In genomic region chr5:138654281-138654867, GRCh38 we compare ENCODE assay signal across 1 cellular context.
TF ChIP-seq lines count a peak whose summit lies in the region.

No MANE protein-coding gene starts in this region.

TF ChIP-seq in K562, 482 proteins besides CTCF, POLR2A, EP300 and RAD21 (continued from another document):
- TF ChIP-seq, protein P1, sequence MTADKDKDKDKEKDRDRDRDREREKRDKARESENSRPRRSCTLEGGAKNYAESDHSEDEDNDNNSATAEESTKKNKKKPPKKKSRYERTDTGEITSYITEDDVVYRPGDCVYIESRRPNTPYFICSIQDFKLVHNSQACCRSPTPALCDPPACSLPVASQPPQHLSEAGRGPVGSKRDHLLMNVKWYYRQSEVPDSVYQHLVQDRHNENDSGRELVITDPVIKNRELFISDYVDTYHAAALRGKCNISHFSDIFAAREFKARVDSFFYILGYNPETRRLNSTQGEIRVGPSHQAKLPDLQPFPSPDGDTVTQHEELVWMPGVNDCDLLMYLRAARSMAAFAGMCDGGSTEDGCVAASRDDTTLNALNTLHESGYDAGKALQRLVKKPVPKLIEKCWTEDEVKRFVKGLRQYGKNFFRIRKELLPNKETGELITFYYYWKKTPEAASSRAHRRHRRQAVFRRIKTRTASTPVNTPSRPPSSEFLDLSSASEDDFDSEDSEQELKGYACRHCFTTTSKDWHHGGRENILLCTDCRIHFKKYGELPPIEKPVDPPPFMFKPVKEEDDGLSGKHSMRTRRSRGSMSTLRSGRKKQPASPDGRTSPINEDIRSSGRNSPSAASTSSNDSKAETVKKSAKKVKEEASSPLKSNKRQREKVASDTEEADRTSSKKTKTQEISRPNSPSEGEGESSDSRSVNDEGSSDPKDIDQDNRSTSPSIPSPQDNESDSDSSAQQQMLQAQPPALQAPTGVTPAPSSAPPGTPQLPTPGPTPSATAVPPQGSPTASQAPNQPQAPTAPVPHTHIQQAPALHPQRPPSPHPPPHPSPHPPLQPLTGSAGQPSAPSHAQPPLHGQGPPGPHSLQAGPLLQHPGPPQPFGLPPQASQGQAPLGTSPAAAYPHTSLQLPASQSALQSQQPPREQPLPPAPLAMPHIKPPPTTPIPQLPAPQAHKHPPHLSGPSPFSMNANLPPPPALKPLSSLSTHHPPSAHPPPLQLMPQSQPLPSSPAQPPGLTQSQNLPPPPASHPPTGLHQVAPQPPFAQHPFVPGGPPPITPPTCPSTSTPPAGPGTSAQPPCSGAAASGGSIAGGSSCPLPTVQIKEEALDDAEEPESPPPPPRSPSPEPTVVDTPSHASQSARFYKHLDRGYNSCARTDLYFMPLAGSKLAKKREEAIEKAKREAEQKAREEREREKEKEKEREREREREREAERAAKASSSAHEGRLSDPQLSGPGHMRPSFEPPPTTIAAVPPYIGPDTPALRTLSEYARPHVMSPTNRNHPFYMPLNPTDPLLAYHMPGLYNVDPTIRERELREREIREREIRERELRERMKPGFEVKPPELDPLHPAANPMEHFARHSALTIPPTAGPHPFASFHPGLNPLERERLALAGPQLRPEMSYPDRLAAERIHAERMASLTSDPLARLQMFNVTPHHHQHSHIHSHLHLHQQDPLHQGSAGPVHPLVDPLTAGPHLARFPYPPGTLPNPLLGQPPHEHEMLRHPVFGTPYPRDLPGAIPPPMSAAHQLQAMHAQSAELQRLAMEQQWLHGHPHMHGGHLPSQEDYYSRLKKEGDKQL (CRISPR knock-in tag; IDR thresholded peaks at IDR 0.05; ENCODE audit: borderline replicate concordance), result no peak
- TF ChIP-seq ZNF668 (CRISPR knock-in tag; IDR thresholded peaks at IDR 0.05), result no peak
- TF ChIP-seq NEUROD1 (IDR thresholded peaks at IDR 0.05; ENCODE audit: borderline replicate concordance, low read depth, low read length, partially characterized antibody), result no peak
- no peak for TF ChIP-seq ZFP30 (CRISPR knock-in tag; IDR thresholded peaks at IDR 0.05; ENCODE audit: borderline replicate concordance)
- TF ChIP-seq, protein P2, sequence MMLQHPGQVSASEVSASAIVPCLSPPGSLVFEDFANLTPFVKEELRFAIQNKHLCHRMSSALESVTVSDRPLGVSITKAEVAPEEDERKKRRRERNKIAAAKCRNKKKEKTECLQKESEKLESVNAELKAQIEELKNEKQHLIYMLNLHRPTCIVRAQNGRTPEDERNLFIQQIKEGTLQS (IDR thresholded peaks at IDR 0.05), result peak; percentile 88
- TF ChIP-seq, protein P2 (CRISPR knock-in tag; conservative IDR thresholded peaks at IDR 0.05), result no peak
- TF ChIP-seq VEZF1 (CRISPR knock-in tag; IDR thresholded peaks at IDR 0.05), result peak; percentile 81
- no peak for TF ChIP-seq STAT5A (IDR thresholded peaks at IDR 0.05; ENCODE audit: borderline replicate concordance, low read length)
- no peak for TF ChIP-seq ZNF778 (CRISPR knock-in tag; IDR thresholded peaks at IDR 0.05)
- 0 out of 4 replicates have a peak, but pooled peaks of 1 of the 2 experiments have one; percentile 51 for TF ChIP-seq FOXA3 (CRISPR knock-in tag; conservative IDR thresholded peaks at IDR 0.05 in 1 of 2, IDR thresholded peaks at IDR 0.05 in 1 of 2)
- no peak for TF ChIP-seq LARP7 (IDR thresholded peaks at IDR 0.05)
- TF ChIP-seq, protein P3, sequence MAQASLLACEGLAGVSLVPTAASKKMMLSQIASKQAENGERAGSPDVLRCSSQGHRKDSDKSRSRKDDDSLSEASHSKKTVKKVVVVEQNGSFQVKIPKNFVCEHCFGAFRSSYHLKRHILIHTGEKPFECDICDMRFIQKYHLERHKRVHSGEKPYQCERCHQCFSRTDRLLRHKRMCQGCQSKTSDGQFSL (CRISPR knock-in tag; IDR thresholded peaks at IDR 0.05), result peak; percentile 92
- TF ChIP-seq, protein P3 (tag; IDR thresholded peaks at IDR 0.05), result no peak
- TF ChIP-seq, protein P4, sequence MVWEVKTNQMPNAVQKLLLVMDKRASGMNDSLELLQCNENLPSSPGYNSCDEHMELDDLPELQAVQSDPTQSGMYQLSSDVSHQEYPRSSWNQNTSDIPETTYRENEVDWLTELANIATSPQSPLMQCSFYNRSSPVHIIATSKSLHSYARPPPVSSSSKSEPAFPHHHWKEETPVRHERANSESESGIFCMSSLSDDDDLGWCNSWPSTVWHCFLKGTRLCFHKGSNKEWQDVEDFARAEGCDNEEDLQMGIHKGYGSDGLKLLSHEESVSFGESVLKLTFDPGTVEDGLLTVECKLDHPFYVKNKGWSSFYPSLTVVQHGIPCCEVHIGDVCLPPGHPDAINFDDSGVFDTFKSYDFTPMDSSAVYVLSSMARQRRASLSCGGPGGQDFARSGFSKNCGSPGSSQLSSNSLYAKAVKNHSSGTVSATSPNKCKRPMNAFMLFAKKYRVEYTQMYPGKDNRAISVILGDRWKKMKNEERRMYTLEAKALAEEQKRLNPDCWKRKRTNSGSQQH (CRISPR knock-in tag; IDR thresholded peaks at IDR 0.05), result no peak
- no peak for TF ChIP-seq TFAM (CRISPR knock-in tag; conservative IDR thresholded peaks at IDR 0.05)
